ENCODE assay signal across 8 cellular contexts in genomic region chr17:2244545-2245525, GRCh38. TPM values are rescaled to one million over a fixed set of nuclear protein-coding genes. Genes with fewer than 3 reads are reported as not detected.
DNase-seq lines count a peak whose midpoint lies in the region; ATAC-seq, FAIRE-seq and TF ChIP-seq lines count a peak whose summit lies in the region.

No MANE protein-coding gene starts in this region.

- no peak overlapping the region for H2AFZ ChIP-seq in SU-DHL-6 (ENCODE audit: low read depth, low read length, severe bottlenecking)

- H3K9me2 ChIP-seq in SU-DHL-6 (replicated peaks; ENCODE audit: insufficient read depth, low read length) = no peaks in the 10 kb centered on the region

- no peaks in the 10 kb centered on the region for H3K79me2 ChIP-seq in SU-DHL-6 (ENCODE audit: insufficient read depth, low read length)

- H3K4me3 ChIP-seq in SU-DHL-6 (ENCODE audit: insufficient read depth, low read length, poor library complexity, severe bottlenecking) (no peak overlapping the region), tibial nerve (no peak overlapping the region)

- H3K9ac ChIP-seq in SU-DHL-6 (ENCODE audit: low read length) = no peak overlapping the region

- peak; percentile 75 to 82 for ATAC-seq in activated naive CD4-positive, alpha-beta T cell treated with anti-CD3 and anti-CD28 coated beads, Interleukin-2, amount 50 U/mL, for 72 hours
- no peak for ATAC-seq in HG03432 (IDR thresholded peaks at IDR 0.05; ENCODE audit: unreplicated experiment)

- DNase-seq in GM12891 (ENCODE audit: insufficient read length, low spot score) (peak; percentile 48), MV-4-11 (lab: John Stamatoyannopoulos, UW) (peak; percentile 62), head of caudate nucleus (peak; percentile 77 to 94 (median 87)), posterior cingulate gyrus (peak; percentile 54 to 98 (median 86)), tibial nerve (ENCODE audit: low spot score in 2 of 2) (peak; percentile 88 to 94)
- DNase-seq in activated naive CD4-positive, alpha-beta T cell treated with anti-CD3 and anti-CD28 coated beads, Interleukin-2, amount 50 U/mL, for 72 hours (ENCODE audit: low spot score in 2 of 2) = peak; percentile 74 to 85

- peaks cover 0 to 48% (median 14%) of the 10 kb centered on the region in 4 donors for H3K4me1 ChIP-seq in tibial nerve

- H3K9me3 ChIP-seq in SU-DHL-6 (ENCODE audit: insufficient read depth, low read length) (no peaks in the 10 kb centered on the region), tibial nerve (no peaks in the 10 kb centered on the region)

- peak; percentile 25 to 92 for TF ChIP-seq EP300 in tibial nerve (IDR thresholded peaks at IDR 0.05)

- WGBS in tibial nerve, 2 donors = 29% methylated on average over 7 of the region's 7 CpGs

- H3K9me3 Mint-ChIP-seq in activated naive CD4-positive, alpha-beta T cell treated with anti-CD3 and anti-CD28 coated beads, Interleukin-2, amount 50 U/mL, for 72 hours = no peaks in the 10 kb centered on the region

- peak; percentile 98 for FAIRE-seq in GM12891 (lab: Jason Lieb, UNC)

- no peak overlapping the region for H3K4me2 ChIP-seq in SU-DHL-6 (ENCODE audit: low read depth, low read length, poor library complexity, severe bottlenecking)

- H3K27ac ChIP-seq in SU-DHL-6 (ENCODE audit: low read depth, low read length) (no peak overlapping the region), tibial nerve (peak overlapping the region in 3 of 4 donors; percentile 61 to 84 (median 75))

- H3K27me3 ChIP-seq in SU-DHL-6 (ENCODE audit: low read length) (no peaks in the 10 kb centered on the region), tibial nerve (no peaks in the 10 kb centered on the region)

- peaks cover 29 to 42% of the 10 kb centered on the region in 2 donors for H3K36me3 Mint-ChIP-seq in activated naive CD4-positive, alpha-beta T cell treated with anti-CD3 and anti-CD28 coated beads, Interleukin-2, amount 50 U/mL, for 72 hours

- peak overlapping the region; percentile 29 to 50 for H3K27ac Mint-ChIP-seq in activated naive CD4-positive, alpha-beta T cell treated with anti-CD3 and anti-CD28 coated beads, Interleukin-2, amount 50 U/mL, for 72 hours

- H3F3A ChIP-seq in SU-DHL-6 (ENCODE audit: insufficient read depth) = no peaks in the 10 kb centered on the region

- peak; percentile 86 for TF ChIP-seq CTCF in SU-DHL-6 (IDR thresholded peaks at IDR 0.05; ENCODE audit: insufficient read depth, low read length, poor library complexity, severe bottlenecking)
- peak; percentile 92 to 99 (median 97) for TF ChIP-seq CTCF in tibial nerve (IDR thresholded peaks at IDR 0.05)

- no peaks in the 10 kb centered on the region for H3K36me3 ChIP-seq in SU-DHL-6 (ENCODE audit: low read length)
- H3K36me3 ChIP-seq in tibial nerve = peaks cover 0 to 25% (median 0%) of the 10 kb centered on the region in 3 donors

- intact Hi-C loops in head of caudate nucleus (cut with DNase I) = loop anchor here (2.0 kb wide), 1 partner anchor 190 kb away; the partner anchor contains the start of gene HIC1
- intact Hi-C loops in posterior cingulate gyrus (cut with DNase I) = loop anchor here (1.0 kb wide), 1 partner anchor 190 kb away; the partner anchor contains the start of gene HIC1

- H4K20me1 ChIP-seq in SU-DHL-6 (ENCODE audit: low read depth, low read length) = no peaks in the 10 kb centered on the region

- TF ChIP-seq POLR2A in GM12891 (IDR thresholded peaks at IDR 0.05; ENCODE audit: low read depth, low read length) = no peak
- peak in 1 of 2 donors; percentile 25 for TF ChIP-seq POLR2A in tibial nerve (IDR thresholded peaks at IDR 0.05)

TF ChIP-seq in GM12891, 5 proteins besides CTCF, POLR2A, EP300 and RAD21:
- no peak for TF ChIP-seq POLR2AphosphoS5 (IDR thresholded peaks at IDR 0.05; ENCODE audit: low read depth, low read length)
- no peak for TF ChIP-seq TAF1 (IDR thresholded peaks at IDR 0.05; ENCODE audit: low read depth, low read length)
- no peak for TF ChIP-seq SPI1 (IDR thresholded peaks at IDR 0.05; ENCODE audit: low read depth, low read length)
- TF ChIP-seq POU2F2 (IDR thresholded peaks at IDR 0.05; ENCODE audit: low read depth, low read length) = no peak
- no peak for TF ChIP-seq PAX5 (IDR thresholded peaks at IDR 0.05; ENCODE audit: insufficient read depth, low read length, severe bottlenecking)
TF ChIP-seq in GM12891: peak in this region for 0.

RNA-seq across cellular contexts. Expression of gene SMG6, which starts 58.8 kb away (rescaled TPM):
- 26.3 TPM for polyA plus RNA-seq in GM12891 (2012; ENCODE audit: low read depth, missing spikeins)
- 10 to 100 TPM; 40.1 to 45.2 TPM for total RNA-seq in activated naive CD4-positive, alpha-beta T cell treated with anti-CD3 and anti-CD28 coated beads, Interleukin-2, amount 50 U/mL, for 72 hours
- total RNA-seq in tibial nerve = 10 to 100 TPM; 29.5 to 86.5 (median 40.1) TPM

RNA-seq across cellular contexts. Expression of gene SRR, which starts 58.9 kb away (rescaled TPM):
- polyA plus RNA-seq in GM12891 (2012; ENCODE audit: low read depth, missing spikeins) = 18.4 TPM
- total RNA-seq in activated naive CD4-positive, alpha-beta T cell treated with anti-CD3 and anti-CD28 coated beads, Interleukin-2, amount 50 U/mL, for 72 hours = 10 to 100 TPM in 1 of 2 donors, 1 to 10 TPM in 1; 6.3 to 15.9 TPM
- total RNA-seq in tibial nerve = 10 to 100 TPM in 1 of 4 donors, 1 to 10 TPM in 3; 6.3 to 13.8 (median 7.9) TPM
